23 cellular contexts compared by ENCODE assay signal in the genomic region with DNA sequence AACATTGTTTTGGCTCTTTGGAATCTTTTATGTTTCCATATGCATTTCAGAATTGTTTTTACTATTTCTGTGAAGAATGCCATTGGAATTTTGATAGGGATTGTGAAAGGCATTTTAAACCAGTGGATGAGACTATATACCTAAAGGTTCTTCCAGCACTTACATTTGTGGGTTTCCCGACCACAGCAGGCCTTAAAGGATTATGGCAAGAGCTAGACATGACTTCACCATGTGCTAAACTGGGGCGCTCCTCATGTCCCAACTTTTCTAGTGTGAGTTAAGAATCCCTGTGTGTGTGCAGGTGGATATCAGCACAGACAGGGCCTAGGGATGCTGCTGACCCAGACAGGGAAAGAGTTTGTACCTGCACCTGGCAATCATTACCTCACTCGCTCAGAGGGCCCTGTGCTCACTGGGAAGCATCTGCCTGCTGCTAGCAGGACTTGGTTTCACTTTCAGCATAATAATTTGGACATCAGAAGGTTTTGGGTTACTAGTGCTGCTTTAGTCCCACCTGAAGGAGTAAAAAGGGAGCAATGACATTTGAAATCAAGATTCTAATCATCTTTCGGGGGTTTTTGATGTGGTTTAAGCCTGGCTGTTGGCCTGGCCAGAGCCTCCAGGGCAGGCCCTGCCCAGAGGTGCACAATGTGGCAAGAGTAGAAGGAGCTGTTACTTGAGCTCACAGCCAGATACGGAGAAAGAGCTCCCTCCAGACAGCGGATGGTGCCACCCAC.
A peak's percentile ranks its signal among the peaks of the same experiment; 100 is the strongest.
DNase-seq lines count a peak whose midpoint lies in the region; ATAC-seq and TF ChIP-seq lines count a peak whose summit lies in the region.
"Had no signal": no experiment of that assay in that cellular context is flagged by ENCODE, and none has a peak within 500 bp of the region (broad histone marks: within the 10 kb centered on the region; RNA-seq: fewer than 3 reads in every experiment).

No MANE protein-coding gene starts in this region.

- H3K4me3 Mint-ChIP-seq in Calu3 (ENCODE audit: low read depth, unreplicated experiment): no peak overlapping the region
- H3K4me3 Mint-ChIP-seq: activated naive CD4-positive, alpha-beta T cell treated with anti-CD3 and anti-CD28 coated beads, Interleukin-2, amount 10 ng/mL, durations not matched to agents 7 days and 5 days; activated T-cell treated with anti-CD3 and anti-CD28 coated beads, Interleukin-2, amount 50 U/mL, for 4 hours; stimulated activated naive CD8-positive, alpha-beta T cell treated with anti-CD3 and anti-CD28 coated beads, Interleukin-15, Interleukin-2, amounts not matched to agents 100 ng/mL and 50 ng/mL, for 24 hours had no signal

- no peaks in the 10 kb centered on the region for H3K4me1 Mint-ChIP-seq in Calu3 (ENCODE audit: low read depth, unreplicated experiment)

- H3K79me2 ChIP-seq in PC-9 (ENCODE audit: low read depth) (no peaks in the 10 kb centered on the region), PC-3 (ENCODE audit: low read length) (no peaks in the 10 kb centered on the region)

- peaks cover 29% of the 10 kb centered on the region for H3K27me3 Mint-ChIP-seq in Calu3 (ENCODE audit: unreplicated experiment)

- H3K27me3 ChIP-seq in PC-9 (ENCODE audit: insufficient read depth, low read depth) (peaks cover 3% of the 10 kb centered on the region; the same call in 1 of the 2 replicates), PC-3 (ENCODE audit: low read length) (no peaks in the 10 kb centered on the region)
- H3K27me3 ChIP-seq: tibial nerve had no signal

- no peaks in the 10 kb centered on the region for H3K9me3 Mint-ChIP-seq in Calu3 (ENCODE audit: low read depth, unreplicated experiment)
- H3K9me3 Mint-ChIP-seq: activated naive CD4-positive, alpha-beta T cell treated with anti-CD3 and anti-CD28 coated beads, Interleukin-2, amount 10 ng/mL, durations not matched to agents 7 days and 5 days had no signal

- H3K9ac ChIP-seq in PC-3 (ENCODE audit: low read length): no peak overlapping the region

- H3K36me3 ChIP-seq in PC-9 (ENCODE audit: low read depth) (no peaks in the 10 kb centered on the region), PC-3 (ENCODE audit: low read depth, low read length) (no peaks in the 10 kb centered on the region)
- H3K36me3 ChIP-seq: tibial nerve had no signal

- H3K9me2 ChIP-seq in PC-9 (ENCODE audit: insufficient read depth): no peaks in the 10 kb centered on the region
- no peaks in the 10 kb centered on the region for H3K9me2 ChIP-seq in PC-3 (replicated peaks; ENCODE audit: low read length)

- POLR2A ChIA-PET in PC-9 (lab: Charles Lee; ENCODE audit: unreplicated experiment): no interaction called here
- POLR2A ChIA-PET in PC-3 (lab: Charles Lee; ENCODE audit: unreplicated experiment): no interaction called here

- peak overlapping the region; percentile 51; the same call in 1 of the 2 replicates for H3K4me2 ChIP-seq in PC-9
- no peak overlapping the region for H3K4me2 ChIP-seq in PC-3 (ENCODE audit: low read length)

- no peaks in the 10 kb centered on the region for H3F3A ChIP-seq in PC-9 (ENCODE audit: insufficient read depth, low read depth)
- H3F3A ChIP-seq in PC-3 (ENCODE audit: low read length, unreplicated experiment): no peaks in the 10 kb centered on the region

- H3K4me1 ChIP-seq in PC-9 (replicated peaks; ENCODE audit: insufficient read depth) (no peaks in the 10 kb centered on the region), PC-3 (ENCODE audit: insufficient read depth, low read length) (no peaks in the 10 kb centered on the region)
- H3K4me1 ChIP-seq: Caco-2, tibial nerve had no signal

- CTCF ChIA-PET in PC-9 (lab: Charles Lee) (interaction anchor here (0.7 kb wide), 1 partner anchor 40 kb away, joined by 3 read pairs; no protein-coding TSS in a partner anchor), Calu3 (lab: Charles Lee) (no interaction called here), PC-3 (lab: Charles Lee) (no interaction called here)

- H3K9me3 ChIP-seq in PC-9 (ENCODE audit: insufficient read depth, low read depth) (no peaks in the 10 kb centered on the region; the same call in 1 of the 2 replicates), PC-3 (ENCODE audit: low read length) (no peaks in the 10 kb centered on the region)
- H3K9me3 ChIP-seq: Caco-2 had no signal

- BruUV-seq in PC-9 (replicated peaks; lab: Mats Ljungman, UMichigan) (no TSS peak), Calu3 (replicated peaks; lab: Mats Ljungman, UMichigan) (no TSS peak), PC-3 (replicated peaks; lab: Mats Ljungman, UMichigan) (no TSS peak)

- H3K36me3 Mint-ChIP-seq in Calu3 (ENCODE audit: insufficient read depth, unreplicated experiment): no peaks in the 10 kb centered on the region
- H3K36me3 Mint-ChIP-seq: activated naive CD4-positive, alpha-beta T cell treated with anti-CD3 and anti-CD28 coated beads, Interleukin-2, amount 10 ng/mL, durations not matched to agents 7 days and 5 days had no signal

- DNase-seq in NCI-H2107 treated with DMSO at 0.1 percent for 48 hours (lab: John Stamatoyannopoulos, UW; ENCODE audit: unreplicated experiment): peak; percentile 7
- no peak for DNase-seq in NCI-H2107 (lab: John Stamatoyannopoulos, UW)
- DNase-seq in PC-9: peak; percentile 40 to 43
- peak; percentile 43 for DNase-seq in iris pigment epithelial cell (ENCODE audit: low read depth)
- DNase-seq in Calu3: no peak
- no peak for DNase-seq in PC-3
- DNase-seq in NCI-H524 treated with DMSO at 0.1 percent for 48 hours (lab: John Stamatoyannopoulos, UW): no peak
- DNase-seq: activated CD4-positive, CD25-positive, alpha-beta regulatory T cell; activated naive CD4-positive, alpha-beta T cell treated with anti-CD3 and anti-CD28 coated beads, Interleukin-2, amount 10 ng/mL, durations not matched to agents 7 days and 5 days; activated T-cell treated with anti-CD3 and anti-CD28 coated beads, Interleukin-2, amount 50 U/mL, for 4 hours; aorta; Caco-2; central memory CD4-positive, alpha-beta T cell; Kasumi-1; mesenchymal stem cell; NCI-H2081; NCI-H510A treated with DMSO at 0.1 percent for 48 hours; stimulated activated CD4-positive, alpha-beta T cell treated with anti-CD3 and anti-CD28 coated beads, Interleukin-4, amount 100 ng/mL, for 24 hours had no signal

- no peak overlapping the region for H3K4me3 ChIP-seq in PC-9
- no peak overlapping the region for H3K4me3 ChIP-seq in PC-3 (ENCODE audit: low read length)
- H3K4me3 ChIP-seq: tibial nerve had no signal

- no peak overlapping the region for H3K27ac ChIP-seq in PC-9
- H3K27ac ChIP-seq in PC-3 (ENCODE audit: low read length): no peak overlapping the region
- H3K27ac ChIP-seq: 22Rv1, tibial nerve had no signal

- no peaks in the 10 kb centered on the region for H4K20me1 ChIP-seq in PC-9 (ENCODE audit: insufficient read depth)
- H4K20me1 ChIP-seq in PC-3 (ENCODE audit: low read length): no peaks in the 10 kb centered on the region

- H3K27ac Mint-ChIP-seq in Calu3 (ENCODE audit: unreplicated experiment): no peak overlapping the region
- H3K27ac Mint-ChIP-seq: activated naive CD4-positive, alpha-beta T cell treated with anti-CD3 and anti-CD28 coated beads, Interleukin-2, amount 10 ng/mL, durations not matched to agents 7 days and 5 days; stimulated activated naive CD8-positive, alpha-beta T cell treated with anti-CD3 and anti-CD28 coated beads, Interleukin-15, Interleukin-2, amounts not matched to agents 100 ng/mL and 50 ng/mL, for 24 hours had no signal

- H2AFZ ChIP-seq in PC-9 (peak overlapping the region; percentile 62; the same call in 1 of the 2 replicates), PC-3 (ENCODE audit: low read length) (no peak overlapping the region)

- ATAC-seq in GM21447 (IDR thresholded peaks at IDR 0.05; ENCODE audit: unreplicated experiment): peak; percentile 72
- no peak for ATAC-seq in PC-3
- ATAC-seq: activated T-cell treated with anti-CD3 and anti-CD28 coated beads, Interleukin-2, amount 50 U/mL, for 4 hours; SK-N-SH treated with all-trans-retinoic acid at 6 μM for 48 hours had no signal

- intact Hi-C loops in PC-9 (cut with micrococcal nuclease; ENCODE audit: unreplicated experiment): no loop called here
- intact Hi-C loops in Calu3 (cut with micrococcal nuclease; ENCODE audit: unreplicated experiment): no loop called here
- intact Hi-C loops in PC-3 (cut with micrococcal nuclease): no loop called here

- no peak for TF ChIP-seq CTCF in PC-9 (conservative IDR thresholded peaks at IDR 0.05)
- TF ChIP-seq CTCF in Calu3 (IDR thresholded peaks at IDR 0.05; ENCODE audit: unreplicated experiment): no peak
- no peak for TF ChIP-seq CTCF in PC-3 (conservative IDR thresholded peaks at IDR 0.05; ENCODE audit: low read depth, low read length)

Comparison
In these comparisons a context has a peak if more than half of its experiments do, and no peak if none do; other contexts are left out.
1. DNase-seq: peak in NCI-H2107 treated with DMSO at 0.1 percent for 48 hours (single experiment), PC-9 (2 of 2) and iris pigment epithelial cell (single experiment); none in NCI-H2107 (single experiment), Calu3 (single experiment), PC-3 (single experiment) and NCI-H524 treated with DMSO at 0.1 percent for 48 hours (single experiment).